Comparison of ENCODE assay signal across 8 cellular contexts in genomic region chr9:93132287-93132927, GRCh38. TPM values are rescaled to one million over a fixed set of nuclear protein-coding genes. Genes with fewer than 3 reads are reported as not detected.
DNase-seq lines count a peak whose midpoint lies in the region; ATAC-seq and TF ChIP-seq lines count a peak whose summit lies in the region.

No MANE protein-coding gene starts in this region.

- H3K9me2 ChIP-seq in GM23338 (ENCODE audit: insufficient read depth) = no peaks in the 10 kb centered on the region

- intact Hi-C loops in activated CD4-positive, alpha-beta memory T cell treated with anti-CD3 and anti-CD28 coated beads for 36 hours (cut with micrococcal nuclease) = no loop called here
- intact Hi-C loops in ovary (cut with DNase I) = loop anchor here in 2 of 4 donors (5.0 to 10.0 kb wide), 2 partner anchors 35 to 322 kb away; partner anchors contain the start of genes CARD19 (in 1 of the 2), FAM120A (in 1 of the 2) and FAM120AOS (in 1 of the 2)

- H3K4me1 Mint-ChIP-seq in GM23338 = peaks cover 32% of the 10 kb centered on the region
- peaks cover 63% of the 10 kb centered on the region for H3K4me1 Mint-ChIP-seq in activated CD4-positive, alpha-beta memory T cell treated with anti-CD3 and anti-CD28 coated beads for 36 hours (ENCODE audit: low read depth)

- H3K27me3 ChIP-seq in GM23338 (ENCODE audit: insufficient read depth) (peaks cover 9% of the 10 kb centered on the region), ovary (no peaks in the 10 kb centered on the region)

- H3K27ac Mint-ChIP-seq in GM23338 = no peak overlapping the region
- peak overlapping the region; percentile 89 for H3K27ac Mint-ChIP-seq in activated CD4-positive, alpha-beta memory T cell treated with anti-CD3 and anti-CD28 coated beads for 36 hours

- H4K20me1 ChIP-seq in GM23338 (replicated peaks; ENCODE audit: insufficient read depth) = 0 out of 2 replicates have a peak, but pooled peaks cover 8% of the 10 kb centered on the region

- peak overlapping the region; percentile 93 for H3K4me2 ChIP-seq in GM23338

- DNase-seq in GM23338 (ENCODE audit: low spot score) (peak; percentile 31), globus pallidus (ENCODE audit: low spot score) (peak; percentile 71), ovary (peak; percentile 49 to 90 (median 84)), mesenteric fat pad (ENCODE audit: low spot score) (no peak), SHP77 treated with DMSO at 0.1 percent for 48 hours (lab: John Stamatoyannopoulos, UW) (no peak)
- DNase-seq in activated CD4-positive, alpha-beta memory T cell treated with anti-CD3 and anti-CD28 coated beads for 36 hours = no peak
- DNase-seq in stimulated activated naive CD4-positive, alpha-beta T cell (lab: John Stamatoyannopoulos, UW) = no peak

- H3F3A ChIP-seq in GM23338 (replicated peaks; ENCODE audit: low read depth) = no peaks in the 10 kb centered on the region

- CTCF ChIA-PET in activated CD4-positive, alpha-beta memory T cell treated with anti-CD3 and anti-CD28 coated beads for 36 hours (lab: Charles Lee) = interaction anchor here (2.1 to 3.8 kb wide), 2 partner anchors 24 to 129 kb away, joined by 11 to 27 read pairs; no protein-coding TSS in a partner anchor

- H3K9me3 Mint-ChIP-seq in GM23338 = no peaks in the 10 kb centered on the region
- H3K9me3 Mint-ChIP-seq in activated CD4-positive, alpha-beta memory T cell treated with anti-CD3 and anti-CD28 coated beads for 36 hours = no peaks in the 10 kb centered on the region

- H3K4me3 ChIP-seq in GM23338 = peak overlapping the region; percentile 87; the same call in 1 of the 2 replicates
- peak overlapping the region; percentile 76 for H3K4me3 ChIP-seq in ovary

- H3K79me2 ChIP-seq in GM23338 (replicated peaks; ENCODE audit: insufficient read depth) = 0 out of 2 replicates have a peak, but pooled peaks cover 6% of the 10 kb centered on the region

- WGBS in ovary, 3 donors = 12 to 21% (median 12%) methylated on average over 12 of the region's 12 CpGs

- no peak overlapping the region for H3K27ac ChIP-seq in GM23338 (ENCODE audit: low read depth)
- H3K27ac ChIP-seq in ovary = peak overlapping the region; percentile 70 to 96

- no peak for TF ChIP-seq POLR2A in ovary (IDR thresholded peaks at IDR 0.05)

- no peaks in the 10 kb centered on the region for H3K9me3 ChIP-seq in ovary

- H3K4me1 ChIP-seq in GM23338 (ENCODE audit: insufficient read depth) (peaks cover 12% of the 10 kb centered on the region), ovary (ENCODE audit: insufficient read depth) (peaks cover 33% of the 10 kb centered on the region)

- no peaks in the 10 kb centered on the region for H3K36me3 Mint-ChIP-seq in GM23338 (ENCODE audit: low read depth)
- peaks cover 13% of the 10 kb centered on the region for H3K36me3 Mint-ChIP-seq in activated CD4-positive, alpha-beta memory T cell treated with anti-CD3 and anti-CD28 coated beads for 36 hours

- H3K4me3 Mint-ChIP-seq in GM23338 = peak overlapping the region; percentile 80
- H3K4me3 Mint-ChIP-seq in activated CD4-positive, alpha-beta memory T cell treated with anti-CD3 and anti-CD28 coated beads for 36 hours = peak overlapping the region; percentile 94

- POLR2A ChIA-PET in activated CD4-positive, alpha-beta memory T cell treated with anti-CD3 and anti-CD28 coated beads for 36 hours (lab: Charles Lee) = interaction anchor here (1.0 to 2.1 kb wide), 2 partner anchors 14 to 24 kb away, joined by 3 to 10 read pairs; no protein-coding TSS in a partner anchor

- no peak for TF ChIP-seq CTCF in GM23338 (conservative IDR thresholded peaks at IDR 0.05; ENCODE audit: low read depth in 2 of 2)
- no peak for TF ChIP-seq CTCF in ovary (IDR thresholded peaks at IDR 0.05)

- peaks cover 21% of the 10 kb centered on the region for H3K27me3 Mint-ChIP-seq in GM23338 (ENCODE audit: insufficient read depth, low read depth, poor library complexity)
- H3K27me3 Mint-ChIP-seq in activated CD4-positive, alpha-beta memory T cell treated with anti-CD3 and anti-CD28 coated beads for 36 hours = no peaks in the 10 kb centered on the region

- no peaks in the 10 kb centered on the region for H3K36me3 ChIP-seq in GM23338 (ENCODE audit: insufficient read depth)
- no peaks in the 10 kb centered on the region for H3K36me3 ChIP-seq in ovary

- ATAC-seq in GM23338 (peak; percentile 8; the same call in 2 of the 3 replicates), HG02970 (IDR thresholded peaks at IDR 0.05; ENCODE audit: low FRiP score, unreplicated experiment) (no peak)

- no peak overlapping the region for H2AFZ ChIP-seq in GM23338

- no peak for TF ChIP-seq EP300 in ovary (IDR thresholded peaks at IDR 0.05)

TF ChIP-seq in GM23338, 12 proteins besides CTCF, POLR2A, EP300 and RAD21 (continues in another document):
- no peak for TF ChIP-seq ZNF331 (CRISPR knock-in tag; IDR thresholded peaks at IDR 0.05; ENCODE audit: low read depth)
- TF ChIP-seq STAT1 (IDR thresholded peaks at IDR 0.05; ENCODE audit: unreplicated experiment) = no peak
- no peak for TF ChIP-seq JUNB (IDR thresholded peaks at IDR 0.05; ENCODE audit: unreplicated experiment)
- TF ChIP-seq EZH2phosphoT487 (IDR thresholded peaks at IDR 0.05; ENCODE audit: unreplicated experiment) = no peak
- TF ChIP-seq REST (IDR thresholded peaks at IDR 0.05; ENCODE audit: unreplicated experiment) = no peak
- no peak for TF ChIP-seq EZH2 (IDR thresholded peaks at IDR 0.05; ENCODE audit: low read depth, unreplicated experiment)
- no peak for TF ChIP-seq NANOG (IDR thresholded peaks at IDR 0.05; ENCODE audit: borderline replicate concordance)
- no peak for TF ChIP-seq CREB1 (CRISPR knock-in tag; IDR thresholded peaks at IDR 0.05; ENCODE audit: low read depth)

RNA-seq across cellular contexts. Expression of gene NINJ1, which starts 1.6 kb away (rescaled TPM):
- 31.2 and 39.7 TPM in 2 replicates for total RNA-seq in GM23338 (2014; rRNA removed; shearing (Covaris generic))
- polyA plus RNA-seq in GM23338 (2016; fragmentation: Nextera tagmentation; extraction: Ambion mirVana) (33.3 and 36.3 TPM in 2 replicates), ovary (10 to 100 TPM in 1 of 2 donors, 1 to 10 TPM in 1; 7.5 to 46.1 TPM)
- 10 to 100 TPM; 77.9 to 82.0 TPM for total RNA-seq in activated CD4-positive, alpha-beta memory T cell treated with anti-CD3 and anti-CD28 coated beads for 36 hours
- total RNA-seq in ovary (10 to 100 TPM; 35.2 to 75.2 (median 40.6) TPM), mesenteric fat pad (58.8 TPM)

RNA-seq across cellular contexts. Expression of gene CARD19, which starts 36.4 kb away (rescaled TPM):
- total RNA-seq in GM23338 (2014; rRNA removed; shearing (Covaris generic)) = 24.7 and 36.8 TPM in 2 replicates
- 48.3 and 48.9 TPM in 2 replicates for polyA plus RNA-seq in GM23338 (2016; fragmentation: Nextera tagmentation; extraction: Ambion mirVana)
- total RNA-seq in activated CD4-positive, alpha-beta memory T cell treated with anti-CD3 and anti-CD28 coated beads for 36 hours = 10 to 100 TPM; 77.9 to 80.0 TPM
- total RNA-seq in ovary = 10 to 100 TPM; 34.0 to 50.0 (median 44.7) TPM
- 10 to 100 TPM in 1 of 2 donors, 1 to 10 TPM in 1; 5.0 to 67.6 TPM for polyA plus RNA-seq in ovary
- total RNA-seq in mesenteric fat pad = 38.9 TPM

RNA-seq across cellular contexts. Expression of gene WNK2, which starts 51.5 kb away (rescaled TPM):
- total RNA-seq in GM23338 (2014; rRNA removed; shearing (Covaris generic)) = 93.4 and 102 TPM in 2 replicates
- polyA plus RNA-seq in GM23338 (2016; fragmentation: Nextera tagmentation; extraction: Ambion mirVana) (56.4 and 61.7 TPM in 2 replicates), ovary (1 to 10 TPM in 1 of 2 donors, under 1 TPM in 1; 0.53 to 1.0 TPM)
- total RNA-seq in activated CD4-positive, alpha-beta memory T cell treated with anti-CD3 and anti-CD28 coated beads for 36 hours = 1 to 10 TPM; 1.2 to 1.6 TPM
- total RNA-seq in ovary (10 to 100 TPM in 3 of 7 donors, 1 to 10 TPM in 4; 1.5 to 24.7 (median 7.1) TPM), mesenteric fat pad (1.1 TPM)

Comparison
In these comparisons a context has a peak if more than half of its experiments do, and no peak if none do; other contexts are left out.
1. DNase-seq: peak in GM23338 (single experiment), globus pallidus (single experiment) and ovary (5 of 5); none in activated CD4-positive, alpha-beta memory T cell treated with anti-CD3 and anti-CD28 coated beads for 36 hours (single experiment), mesenteric fat pad (single experiment), SHP77 treated with DMSO at 0.1 percent for 48 hours (single experiment) and stimulated activated naive CD4-positive, alpha-beta T cell (0 of 6).